ENCODE assay signal across 8 cellular contexts in genomic region chr5:126339215-126339805, GRCh38.
A peak's percentile ranks its signal among the peaks of the same experiment; 100 is the strongest.
DNase-seq lines count a peak whose midpoint lies in the region; ATAC-seq and TF ChIP-seq lines count a peak whose summit lies in the region.

No MANE protein-coding gene starts in this region.

- WGBS in psoas muscle, 3 donors, result 22 to 25% (median 24%) methylated on average over 4 of the region's 4 CpGs

- no peak overlapping the region for H3K27ac ChIP-seq in psoas muscle

- DNase-seq in stimulated activated CD4-positive, alpha-beta T cell treated with anti-CD3 and anti-CD28 coated beads, Interleukin-12 subunit alpha, Interleukin-12 subunit beta, amount 100 ng/mL, for 48 hours (ENCODE audit: low read depth in 2 of 3, low spot score in 1 of 3), result peak; percentile 10 to 57 (median 18)
- no peak for DNase-seq in stimulated activated CD4-positive, alpha-beta T cell treated with anti-CD3 and anti-CD28 coated beads, Interleukin-12 subunit alpha, Interleukin-12 subunit beta, amount 100 ng/mL, for 4 hours
- DNase-seq in NCI-H69 (lab: John Stamatoyannopoulos, UW), result peak; percentile 82
- DNase-seq in activated T-cell treated with anti-CD3 and anti-CD28 coated beads for 4 hours, result peak; percentile 50
- DNase-seq in foreskin fibroblast, result peak; percentile 57 to 84
- no peak for DNase-seq in psoas muscle
- no peak for DNase-seq in cortex of kidney (lab: John Stamatoyannopoulos, UW)

- H3K4me3 ChIP-seq in foreskin fibroblast (ENCODE audit: low read depth in 1 of 2, low read length in 2 of 2), result peak overlapping the region in 1 of 2 donors; percentile 5
- no peak overlapping the region for H3K4me3 ChIP-seq in psoas muscle

- no peaks in the 10 kb centered on the region for H3K9me3 ChIP-seq in psoas muscle

- TF ChIP-seq CTCF in foreskin fibroblast (IDR thresholded peaks at IDR 0.05; ENCODE audit: low read depth, low read length), result peak; percentile 63
- peak; percentile 94 for TF ChIP-seq CTCF in psoas muscle (IDR thresholded peaks at IDR 0.05)

- no peaks in the 10 kb centered on the region for H3K4me1 ChIP-seq in psoas muscle

- intact Hi-C loops in psoas muscle (cut with DNase I), result loop anchor here (1.0 to 5.0 kb wide), 3 partner anchors 198 to 261 kb away; partner anchors contain the start of gene PHAX (in 1 of the 2)

- no peaks in the 10 kb centered on the region for H3K27me3 ChIP-seq in psoas muscle (ENCODE audit: insufficient read depth in 3 of 3, low read length in 2 of 3)

- no peaks in the 10 kb centered on the region for H3K36me3 ChIP-seq in psoas muscle (ENCODE audit: insufficient read depth in 1 of 2, low read depth in 1 of 2)

- ATAC-seq in HG02884 (IDR thresholded peaks at IDR 0.05; ENCODE audit: unreplicated experiment) (peak; percentile 83), psoas muscle (peak in 2 of 4 donors; percentile 55 to 70)

Comparison
In these comparisons a context has a peak if more than half of its experiments do, and no peak if none do; other contexts are left out.
1. DNase-seq: peak in stimulated activated CD4-positive, alpha-beta T cell treated with anti-CD3 and anti-CD28 coated beads, Interleukin-12 subunit alpha, Interleukin-12 subunit beta, amount 100 ng/mL, for 48 hours (3 of 3), NCI-H69 (single experiment), activated T-cell treated with anti-CD3 and anti-CD28 coated beads for 4 hours (single experiment) and foreskin fibroblast (2 of 2); none in stimulated activated CD4-positive, alpha-beta T cell treated with anti-CD3 and anti-CD28 coated beads, Interleukin-12 subunit alpha, Interleukin-12 subunit beta, amount 100 ng/mL, for 4 hours (single experiment), psoas muscle (0 of 2) and cortex of kidney (single experiment).